9 cellular contexts compared by ENCODE assay signal in genomic region chr1:87449348-87449963, GRCh38.
DNase-seq lines count a peak whose midpoint lies in the region; ATAC-seq, FAIRE-seq and TF ChIP-seq lines count a peak whose summit lies in the region.
"Had no signal": no experiment of that assay in that cellular context is flagged by ENCODE, and none has a peak within 500 bp of the region (broad histone marks: within the 10 kb centered on the region; RNA-seq: fewer than 3 reads in every experiment).

No MANE protein-coding gene starts in this region.

- H3K4me3 ChIP-seq in keratinocyte (ENCODE audit: control insufficient read depth in 2 of 3, extremely low read depth in 1 of 3, insufficient read depth in 2 of 3, low read depth in 1 of 3, low read length in 3 of 3), result no peak overlapping the region

- no peaks in the 10 kb centered on the region for H3K9me1 ChIP-seq in keratinocyte (ENCODE audit: control insufficient read depth, extremely low read depth, insufficient read depth, low read length)

- H2AFZ ChIP-seq in keratinocyte (ENCODE audit: control insufficient read depth, low read length), result no peak overlapping the region

- peak; percentile 86 for DNase-seq in COR-L47 (lab: John Stamatoyannopoulos, UW)
- peak; percentile 21 for DNase-seq in GM19240 (ENCODE audit: insufficient read length, low spot score)
- peak in 3 of 5 experiments; percentile 13 to 96 (median 41) for DNase-seq in T-helper 2 cell
- DNase-seq in keratinocyte (ENCODE audit: low read depth, low spot score), result peak; percentile 2
- DNase-seq in ureter (ENCODE audit: low spot score), result peak; percentile 70
- no peak for DNase-seq in D341Med (ENCODE audit: low spot score)
- DNase-seq in NCI-H524 (lab: John Stamatoyannopoulos, UW), result no peak

- H3K9me3 ChIP-seq in keratinocyte (ENCODE audit: control insufficient read depth, low read depth, low read length), result no peaks in the 10 kb centered on the region

- H3K27me3 ChIP-seq in keratinocyte (ENCODE audit: control insufficient read depth, extremely low read depth, insufficient read depth, low read length), result no peaks in the 10 kb centered on the region

- ATAC-seq in HG03280 (IDR thresholded peaks at IDR 0.05; ENCODE audit: unreplicated experiment), result peak; percentile 86
- ATAC-seq: HCT116 had no signal

- H3K4me2 ChIP-seq in keratinocyte (ENCODE audit: control insufficient read depth, extremely low read depth, insufficient read depth, low read depth, low read length), result peak overlapping the region; percentile 32

- no peak for TF ChIP-seq CTCF in keratinocyte (optimal IDR thresholded peaks at IDR 0.05 in 1 of 3, IDR thresholded peaks at IDR 0.05 in 1 of 3, conservative IDR thresholded peaks at IDR 0.05 in 1 of 3; ENCODE audit: extremely low read depth in 1 of 3, insufficient read depth in 2 of 3, low read length in 3 of 3)

- no peak overlapping the region for H3K27ac ChIP-seq in keratinocyte (ENCODE audit: control insufficient read depth, insufficient read depth, low read length)

- H3K36me3 ChIP-seq in keratinocyte (ENCODE audit: control insufficient read depth in 2 of 2, extremely low read depth in 1 of 2, insufficient read depth in 2 of 2, low read length in 2 of 2), result no peaks in the 10 kb centered on the region

- dilution Hi-C loops in keratinocyte (cut with MboI; ENCODE audit: extremely low pct_ligation_motif_present, low sequenced_read_pairs), result no loop called here

- no peak overlapping the region for H3K9ac ChIP-seq in keratinocyte (ENCODE audit: control insufficient read depth, extremely low read depth, insufficient read depth, low read length)

- H3K4me1 ChIP-seq in keratinocyte (ENCODE audit: control insufficient read depth, extremely low read depth, insufficient read depth, low read length), result peaks cover 18% of the 10 kb centered on the region

- peak; percentile 34 for FAIRE-seq in keratinocyte (lab: Jason Lieb, UNC)

- H3K79me2 ChIP-seq in keratinocyte (ENCODE audit: control insufficient read depth, insufficient read depth, low read length), result no peaks in the 10 kb centered on the region

- H4K20me1 ChIP-seq in keratinocyte (ENCODE audit: control insufficient read depth, extremely low read depth, insufficient read depth, low read length), result no peaks in the 10 kb centered on the region

Comparison
In these comparisons a context has a peak if more than half of its experiments do, and no peak if none do; other contexts are left out.
1. DNase-seq: peak in COR-L47 (single experiment), GM19240 (single experiment), T-helper 2 cell (3 of 5), keratinocyte (single experiment) and ureter (single experiment); none in D341Med (single experiment) and NCI-H524 (0 of 2).